Comparison of ENCODE assay signal across 1 cellular context in genomic region chr11:118342503-118343161, GRCh38.
TF ChIP-seq lines count a peak whose summit lies in the region.

CD3D (minus strand) TSS chr11:118342705; CDS start chr11:118342607, 98 bp downstream.

TF ChIP-seq in K562, 482 proteins besides CTCF, POLR2A, EP300 and RAD21 (continued from another document):
- TF ChIP-seq ZBTB40 (IDR thresholded peaks at IDR 0.05) = 0 out of 2 replicates have a peak, but pooled peaks have one; percentile 8
- no peak for TF ChIP-seq ZBTB40 (CRISPR knock-in tag; IDR thresholded peaks at IDR 0.05)
- TF ChIP-seq HDAC1 (IDR thresholded peaks at IDR 0.05) = 0 out of 4 replicates have a peak, but pooled peaks of 1 of the 2 experiments have one; percentile 19
- TF ChIP-seq KDM1A (IDR thresholded peaks at IDR 0.05) = peak; percentile 54 to 65
- TF ChIP-seq NCOR1 (IDR thresholded peaks at IDR 0.05) = peak; percentile 30; the same call in 1 of the 2 replicates
- 0 out of 2 replicates have a peak, but pooled peaks have one; percentile 73 for TF ChIP-seq SMARCC2 (IDR thresholded peaks at IDR 0.05; ENCODE audit: low read depth)
- TF ChIP-seq ATF1 (CRISPR knock-in tag; IDR thresholded peaks at IDR 0.05) = no peak
- 0 out of 2 replicates have a peak, but pooled peaks have one; percentile 5 for TF ChIP-seq ATF1 (tag; IDR thresholded peaks at IDR 0.05)
- peak; percentile 35; the same call in 1 of the 2 replicates for TF ChIP-seq MTA1 (IDR thresholded peaks at IDR 0.05; ENCODE audit: borderline replicate concordance)
